23 cellular contexts compared by ENCODE assay signal in genomic region chr22:47393191-47393590, GRCh38.
"Had no signal": no experiment of that assay in that cellular context is flagged by ENCODE, and none has a peak within 500 bp of the region (broad histone marks: within the 10 kb centered on the region; RNA-seq: fewer than 3 reads in every experiment).

No MANE protein-coding gene starts in this region.

- ATAC-seq: gastrocnemius medialis; heart right ventricle; left lung; lower lobe of right lung; psoas muscle; stimulated activated effector memory CD8-positive, alpha-beta T cell treated with anti-CD3 and anti-CD28 coated beads, Interleukin-12 subunit alpha, Interleukin-12 subunit beta, amount 100 ng/mL, for 72 hours; stimulated activated naive CD8-positive, alpha-beta T cell treated with anti-CD3 and anti-CD28 coated beads, Interleukin-15, Interleukin-2, amounts not matched to agents 100 U/mL and 50 U/mL, for 24 hours had no signal

- H3K27ac ChIP-seq: coronary artery, dorsolateral prefrontal cortex, epithelial cell of prostate, esophagus muscularis mucosa, gastrocnemius medialis, heart right ventricle, left lung, lower lobe of right lung, psoas muscle, tibial artery had no signal

- H3K36me3 ChIP-seq: esophagus muscularis mucosa, gastrocnemius medialis, heart right ventricle, left lung, lower lobe of right lung, tibial artery had no signal

- H3K27me3 ChIP-seq: gastrocnemius medialis, left lung had no signal

- H3K4me1 ChIP-seq: esophagus muscularis mucosa, gastrocnemius medialis, heart right ventricle, left lung, lower lobe of right lung, psoas muscle, tibial artery had no signal

- H3K9me3 ChIP-seq: esophagus muscularis mucosa, gastrocnemius medialis, heart right ventricle, left lung, lower lobe of right lung, psoas muscle, tibial artery had no signal

- H3K4me3 ChIP-seq: coronary artery, dorsolateral prefrontal cortex, esophagus muscularis mucosa, gastrocnemius medialis, heart right ventricle, left lung, lower lobe of right lung, psoas muscle, tibial artery had no signal

- FAIRE-seq: endometrium, small intestine had no signal

- DNase-seq: caudate nucleus; dorsolateral prefrontal cortex; effector CD8-positive, alpha-beta T cell; gastrocnemius medialis; heart right ventricle; hypothalamus; islet precursor cell; lower lobe of right lung; naive B cell; nephron progenitor cell; psoas muscle; retina; small intestine; stimulated activated CD4-positive, alpha-beta T cell treated with anti-CD3 and anti-CD28 coated beads, Interleukin-2, amount 100 ng/mL, for 48 hours; stimulated activated CD8-positive, alpha-beta memory T cell treated with anti-CD3 and anti-CD28 coated beads, Interleukin-4, amount 100 ng/mL, for 48 hours; stimulated activated naive CD8-positive, alpha-beta T cell treated with anti-CD3 and anti-CD28 coated beads, Interleukin-15, Interleukin-2, amounts not matched to agents 100 U/mL and 50 U/mL, for 24 hours had no signal
